In the genomic region with DNA sequence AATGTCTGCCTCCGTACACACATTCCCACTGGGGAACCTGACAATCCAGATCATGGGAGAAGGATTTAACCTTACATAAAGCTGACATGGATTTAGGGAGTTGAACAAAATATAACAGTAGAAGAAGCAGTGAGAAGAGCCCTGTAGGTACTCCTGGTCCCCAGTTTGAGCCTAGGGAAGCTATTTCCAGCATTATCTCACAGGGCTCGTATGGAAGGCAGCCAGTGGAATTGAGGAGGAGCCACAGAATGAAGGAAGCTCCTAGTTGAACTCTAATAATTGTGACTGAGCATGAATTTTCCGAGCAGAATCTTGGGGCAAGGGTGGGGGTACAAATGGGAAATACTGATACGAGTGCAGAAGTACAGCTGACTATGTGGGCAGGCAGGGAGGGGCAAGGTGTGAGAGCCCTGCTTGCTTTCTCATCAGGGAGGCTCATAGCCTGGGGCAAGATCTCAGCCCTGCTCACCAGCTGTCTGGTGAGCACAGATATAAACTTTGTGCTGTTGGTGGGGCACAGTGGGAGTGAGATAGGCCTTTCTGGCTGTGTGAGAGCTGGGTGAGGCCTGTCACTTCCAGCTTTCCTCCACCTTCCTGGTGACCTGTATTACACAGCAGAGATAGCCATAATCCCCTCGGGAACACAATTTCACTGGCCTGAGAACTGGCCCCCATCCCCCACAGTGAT, we compare ENCODE assay signal across 26 cellular contexts.
DNase-seq lines count a peak whose midpoint lies in the region; ATAC-seq, FAIRE-seq and TF ChIP-seq lines count a peak whose summit lies in the region.
"Had no signal": no experiment of that assay in that cellular context is flagged by ENCODE, and none has a peak within 500 bp of the region (broad histone marks: within the 10 kb centered on the region; RNA-seq: fewer than 3 reads in every experiment).

No MANE protein-coding gene starts in this region.

- peaks cover 0 to 18% of the 10 kb centered on the region in 2 donors for H3K9me3 ChIP-seq in right atrium auricular region
- H3K9me3 ChIP-seq: adrenal gland, body of pancreas, gastrocnemius medialis, pancreas had no signal

- intact Hi-C loops in left ventricle myocardium superior (cut with micrococcal nuclease): no loop called here

- H3K36me3 ChIP-seq in right atrium auricular region (no peaks in the 10 kb centered on the region), bronchial epithelial cell (ENCODE audit: control insufficient read depth, insufficient read depth, low read length) (no peaks in the 10 kb centered on the region)
- H3K36me3 ChIP-seq: adrenal gland, gastrocnemius medialis, pancreas, upper lobe of right lung had no signal

- no peak for FAIRE-seq in bronchial epithelial cell (lab: Jason Lieb, UNC)
- FAIRE-seq: endometrium, pancreas, small intestine had no signal

- no peak overlapping the region for H3K4me3 ChIP-seq in right atrium auricular region
- H3K4me3 ChIP-seq in bronchial epithelial cell (ENCODE audit: low read depth, low read length): no peak overlapping the region
- H3K4me3 ChIP-seq: adrenal gland, body of pancreas, gastrocnemius medialis, pancreas, upper lobe of right lung had no signal

- no peak overlapping the region for H3K27ac ChIP-seq in right atrium auricular region
- H3K27ac ChIP-seq: adrenal gland, body of pancreas, gastrocnemius medialis, pancreas, upper lobe of right lung had no signal

- DNase-seq in left ventricle myocardium superior (no peak), right atrium auricular region (ENCODE audit: low spot score) (no peak), NCI-H69 (lab: John Stamatoyannopoulos, UW) (peak; percentile 96), bronchial epithelial cell (ENCODE audit: low read depth) (peak; percentile 71), NCI-H524 (lab: John Stamatoyannopoulos, UW) (no peak)
- DNase-seq in activated CD8-positive, alpha-beta memory T cell treated with anti-CD3 and anti-CD28 coated beads, Interleukin-2, amount 50 U/mL, for 4 hours: no peak
- DNase-seq: activated CD8-positive, alpha-beta T cell treated with anti-CD3 and anti-CD28 coated beads for 36 hours; activated naive CD4-positive, alpha-beta T cell treated with anti-CD3 and anti-CD28 coated beads, Interleukin-2, amount 10 ng/mL, durations not matched to agents 7 days and 5 days; adrenal gland; body of pancreas; C1 segment of cervical spinal cord; DND-41; gastrocnemius medialis; left colon; NCI-H1048; NCI-H187 treated with DMSO at 0.1 percent for 48 hours; NCI-H2171 treated with DMSO at 0.1 percent for 48 hours; NCI-H748 treated with DMSO at 0.1 percent for 48 hours; pancreas; retina; small intestine; stimulated activated naive B cell treated with anti-CD40 and anti-IgM and Interleukin-4, amounts not matched to agents 10 μg/mL and 1 μg/mL and 100 μg/mL, for 72 hours; upper lobe of right lung had no signal

- TF ChIP-seq CTCF in right atrium auricular region (IDR thresholded peaks at IDR 0.05) (no peak), bronchial epithelial cell (IDR thresholded peaks at IDR 0.05; ENCODE audit: insufficient read depth, low read length, severe bottlenecking) (no peak)

- H3K27me3 ChIP-seq in right atrium auricular region (no peaks in the 10 kb centered on the region), bronchial epithelial cell (ENCODE audit: control insufficient read depth, insufficient read depth, low read length) (no peaks in the 10 kb centered on the region)
- H3K27me3 ChIP-seq: adrenal gland, body of pancreas, gastrocnemius medialis, pancreas, upper lobe of right lung had no signal

- no peaks in the 10 kb centered on the region for H3K4me1 ChIP-seq in right atrium auricular region
- H3K4me1 ChIP-seq: adrenal gland, body of pancreas, gastrocnemius medialis, pancreas, upper lobe of right lung had no signal

- ATAC-seq in left ventricle myocardium superior (peak; percentile 85), HG03460 (IDR thresholded peaks at IDR 0.05; ENCODE audit: unreplicated experiment) (no peak)
- ATAC-seq: activated CD8-positive, alpha-beta T cell treated with anti-CD3 and anti-CD28 coated beads for 36 hours; body of pancreas; gastrocnemius medialis; HCT116; left colon; pancreas; stimulated activated naive B cell treated with anti-CD40 and anti-IgM and Interleukin-4, amounts not matched to agents 10 μg/mL and 1 μg/mL and 100 μg/mL, for 72 hours; upper lobe of right lung had no signal

Comparison
In these comparisons a context has a peak if more than half of its experiments do, and no peak if none do; other contexts are left out.
1. DNase-seq: peak in NCI-H69 (single experiment) and bronchial epithelial cell (single experiment); none in left ventricle myocardium superior (single experiment), right atrium auricular region (single experiment), activated CD8-positive, alpha-beta memory T cell treated with anti-CD3 and anti-CD28 coated beads, Interleukin-2, amount 50 U/mL, for 4 hours (single experiment) and NCI-H524 (0 of 2).